9 cellular contexts compared by ENCODE assay signal in the genomic region with DNA sequence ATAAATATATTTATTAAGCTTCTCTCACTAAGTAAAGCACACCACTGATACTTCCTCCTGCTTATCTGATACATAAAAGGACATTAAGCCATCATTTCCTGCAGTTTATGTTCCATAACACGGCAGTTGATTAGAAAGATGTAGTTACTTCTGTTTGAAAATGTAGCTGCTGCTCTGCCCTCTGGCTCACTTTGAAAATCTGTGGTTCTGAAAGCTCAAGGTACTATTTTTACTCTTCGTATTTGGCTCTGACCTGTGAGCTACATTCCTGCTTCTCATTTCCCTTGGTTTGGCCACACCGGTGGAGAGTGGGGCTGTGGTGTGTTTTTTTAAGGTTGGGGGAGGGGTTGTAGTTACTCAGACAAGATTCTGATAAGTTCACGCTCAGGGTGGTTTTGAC. TPM values are rescaled to one million over a fixed set of nuclear protein-coding genes. Genes with fewer than 3 reads are reported as not detected.
DNase-seq lines count a peak whose midpoint lies in the region; ATAC-seq lines count a peak whose summit lies in the region.
"Had no signal": no experiment of that assay in that cellular context is flagged by ENCODE, and none has a peak within 500 bp of the region (broad histone marks: within the 10 kb centered on the region; RNA-seq: fewer than 3 reads in every experiment).

No MANE protein-coding gene starts in this region.

- H3K4me3 Mint-ChIP-seq in activated T-cell treated with anti-CD3 and anti-CD28 coated beads, Interleukin-2, amount 50 U/mL, for 72 hours = peak overlapping the region in 1 of 2 donors; percentile 42
- peak overlapping the region; percentile 71 for H3K4me3 Mint-ChIP-seq in activated naive CD8-positive, alpha-beta T cell
- peak overlapping the region; percentile 58 for H3K4me3 Mint-ChIP-seq in stimulated activated naive CD8-positive, alpha-beta T cell treated with anti-CD3 and anti-CD28 coated beads, Interleukin-15, Interleukin-2, amounts not matched to agents 100 ng/mL and 50 ng/mL, for 24 hours

- no peak overlapping the region for H3K4me3 ChIP-seq in effector memory CD4-positive, alpha-beta T cell (ENCODE audit: insufficient read depth, low read depth, low read length, poor library complexity, severe bottlenecking)

- H3K27me3 ChIP-seq in effector memory CD4-positive, alpha-beta T cell (replicated peaks; ENCODE audit: control insufficient read depth, insufficient read depth, low read length, poor library complexity, severe bottlenecking) = no peaks in the 10 kb centered on the region
- H3K27me3 ChIP-seq: BE2C had no signal

- H3K9me3 ChIP-seq in effector memory CD4-positive, alpha-beta T cell (ENCODE audit: control insufficient read depth, low read length) = no peaks in the 10 kb centered on the region
- H3K9me3 ChIP-seq: BE2C had no signal

- peak in 1 of 2 donors; percentile 4 for DNase-seq in activated T-cell treated with anti-CD3 and anti-CD28 coated beads, Interleukin-2, amount 50 U/mL, for 72 hours
- no peak for DNase-seq in activated T-cell treated with anti-CD3 and anti-CD28 coated beads, Interleukin-2, amount 50 U/mL, for 1 hour
- no peak for DNase-seq in activated CD4-positive, alpha-beta T cell treated with anti-CD3 and anti-CD28 coated beads for 1 hour
- DNase-seq in NCI-H1417 treated with DMSO at 0.1 percent for 48 hours (lab: John Stamatoyannopoulos, UW) = no peak
- DNase-seq in effector memory CD4-positive, alpha-beta T cell = no peak
- DNase-seq: BE2C had no signal

- H3K36me3 ChIP-seq in effector memory CD4-positive, alpha-beta T cell (ENCODE audit: control insufficient read depth, insufficient read depth, low read length) = no peaks in the 10 kb centered on the region
- H3K36me3 ChIP-seq: BE2C had no signal

- H3K9me3 Mint-ChIP-seq in activated T-cell treated with anti-CD3 and anti-CD28 coated beads, Interleukin-2, amount 50 U/mL, for 72 hours = no peaks in the 10 kb centered on the region
- H3K9me3 Mint-ChIP-seq in activated naive CD8-positive, alpha-beta T cell (ENCODE audit: low read depth) = no peaks in the 10 kb centered on the region
- no peaks in the 10 kb centered on the region for H3K9me3 Mint-ChIP-seq in stimulated activated naive CD8-positive, alpha-beta T cell treated with anti-CD3 and anti-CD28 coated beads, Interleukin-15, Interleukin-2, amounts not matched to agents 100 ng/mL and 50 ng/mL, for 24 hours

- H3K4me1 Mint-ChIP-seq in activated T-cell treated with anti-CD3 and anti-CD28 coated beads, Interleukin-2, amount 50 U/mL, for 72 hours (ENCODE audit: low read depth) = peaks cover 5% of the 10 kb centered on the region
- H3K4me1 Mint-ChIP-seq in activated naive CD8-positive, alpha-beta T cell (ENCODE audit: low read depth) = peaks cover 11% of the 10 kb centered on the region
- peaks cover 9% of the 10 kb centered on the region for H3K4me1 Mint-ChIP-seq in stimulated activated naive CD8-positive, alpha-beta T cell treated with anti-CD3 and anti-CD28 coated beads, Interleukin-15, Interleukin-2, amounts not matched to agents 100 ng/mL and 50 ng/mL, for 24 hours (ENCODE audit: low read depth)

- no peaks in the 10 kb centered on the region for H3K27me3 Mint-ChIP-seq in activated T-cell treated with anti-CD3 and anti-CD28 coated beads, Interleukin-2, amount 50 U/mL, for 72 hours (ENCODE audit: low read depth)
- no peaks in the 10 kb centered on the region for H3K27me3 Mint-ChIP-seq in activated naive CD8-positive, alpha-beta T cell
- no peaks in the 10 kb centered on the region for H3K27me3 Mint-ChIP-seq in stimulated activated naive CD8-positive, alpha-beta T cell treated with anti-CD3 and anti-CD28 coated beads, Interleukin-15, Interleukin-2, amounts not matched to agents 100 ng/mL and 50 ng/mL, for 24 hours

- peak overlapping the region; percentile 43 for H3K27ac Mint-ChIP-seq in activated T-cell treated with anti-CD3 and anti-CD28 coated beads, Interleukin-2, amount 50 U/mL, for 72 hours
- H3K27ac Mint-ChIP-seq in activated naive CD8-positive, alpha-beta T cell = peak overlapping the region; percentile 76
- H3K27ac Mint-ChIP-seq in stimulated activated naive CD8-positive, alpha-beta T cell treated with anti-CD3 and anti-CD28 coated beads, Interleukin-15, Interleukin-2, amounts not matched to agents 100 ng/mL and 50 ng/mL, for 24 hours = peak overlapping the region; percentile 29

- H3K4me1 ChIP-seq in effector memory CD4-positive, alpha-beta T cell (ENCODE audit: control insufficient read depth, insufficient read depth, low read length, poor library complexity, severe bottlenecking) = peaks cover 3% of the 10 kb centered on the region
- H3K4me1 ChIP-seq: BE2C had no signal

- peak; percentile 46 to 60 for ATAC-seq in activated T-cell treated with anti-CD3 and anti-CD28 coated beads, Interleukin-2, amount 50 U/mL, for 72 hours (replicated peaks in 1 of 2)
- peak; percentile 92 for ATAC-seq in HG02981 (IDR thresholded peaks at IDR 0.05; ENCODE audit: unreplicated experiment)

- H3K27ac ChIP-seq in effector memory CD4-positive, alpha-beta T cell (ENCODE audit: insufficient read depth, low read length, poor library complexity, severe bottlenecking) = no peak overlapping the region

- no peaks in the 10 kb centered on the region for H3K36me3 Mint-ChIP-seq in activated T-cell treated with anti-CD3 and anti-CD28 coated beads, Interleukin-2, amount 50 U/mL, for 72 hours (ENCODE audit: insufficient read depth in 2 of 2)
- peaks cover 12% of the 10 kb centered on the region for H3K36me3 Mint-ChIP-seq in activated naive CD8-positive, alpha-beta T cell
- no peaks in the 10 kb centered on the region for H3K36me3 Mint-ChIP-seq in stimulated activated naive CD8-positive, alpha-beta T cell treated with anti-CD3 and anti-CD28 coated beads, Interleukin-15, Interleukin-2, amounts not matched to agents 100 ng/mL and 50 ng/mL, for 24 hours (ENCODE audit: low read depth)

RNA-seq across cellular contexts. Expression of a gene that starts 12.8 kb away (rescaled TPM):
- 1 to 10 TPM; 6.6 to 6.9 TPM for total RNA-seq in activated T-cell treated with anti-CD3 and anti-CD28 coated beads, Interleukin-2, amount 50 U/mL, for 72 hours
